ENCODE assay signal across 8 cellular contexts in genomic region chr1:243850368-243851128, GRCh38. TPM values are rescaled to one million over a fixed set of nuclear protein-coding genes. Genes with fewer than 3 reads are reported as not detected.
DNase-seq lines count a peak whose midpoint lies in the region; ATAC-seq and TF ChIP-seq lines count a peak whose summit lies in the region.

No MANE protein-coding gene starts in this region.

- no peaks in the 10 kb centered on the region for H3K27me3 ChIP-seq in fibroblast of lung (ENCODE audit: control insufficient read depth, insufficient read depth, low read length)

- H3K4me3 Mint-ChIP-seq in Calu3 (ENCODE audit: low read depth, unreplicated experiment) (peak overlapping the region; percentile 96), natural killer cell (peak overlapping the region; percentile 90)
- peak overlapping the region; percentile 85 for H3K4me3 Mint-ChIP-seq in activated T-helper 17 cell treated with anti-CD3 and anti-CD28 coated beads, Interleukin-2, amount 50 U/mL, for 72 hours
- H3K4me3 Mint-ChIP-seq in stimulated activated naive B cell treated with anti-CD40 and anti-IgM and Interleukin-4, amounts not matched to agents 10 μg/mL and 1 μg/mL and 100 μg/mL, for 72 hours, result peak overlapping the region; percentile 87 to 99

- H3K9ac ChIP-seq in fibroblast of lung (ENCODE audit: insufficient read depth, low read length), result peak overlapping the region; percentile 88

- ATAC-seq in GM21360 (IDR thresholded peaks at IDR 0.05; ENCODE audit: unreplicated experiment), result peak; percentile 63
- peak; percentile 74 for ATAC-seq in activated T-helper 17 cell treated with anti-CD3 and anti-CD28 coated beads, Interleukin-2, amount 50 U/mL, for 72 hours (replicated peaks)
- ATAC-seq in natural killer cell, result peak; percentile 63 to 81 (median 71)
- peak; percentile 61 to 68 for ATAC-seq in stimulated activated naive B cell treated with anti-CD40 and anti-IgM and Interleukin-4, amounts not matched to agents 10 μg/mL and 1 μg/mL and 100 μg/mL, for 72 hours (replicated peaks)

- H3K27me3 Mint-ChIP-seq in Calu3 (ENCODE audit: unreplicated experiment), result no peaks in the 10 kb centered on the region
- no peaks in the 10 kb centered on the region for H3K27me3 Mint-ChIP-seq in activated T-helper 17 cell treated with anti-CD3 and anti-CD28 coated beads, Interleukin-2, amount 50 U/mL, for 72 hours
- H3K27me3 Mint-ChIP-seq in natural killer cell (ENCODE audit: low read depth in 2 of 2), result peaks cover 5 to 8% of the 10 kb centered on the region in 2 donors
- no peaks in the 10 kb centered on the region for H3K27me3 Mint-ChIP-seq in stimulated activated naive B cell treated with anti-CD40 and anti-IgM and Interleukin-4, amounts not matched to agents 10 μg/mL and 1 μg/mL and 100 μg/mL, for 72 hours

- intact Hi-C loops in Calu3 (cut with micrococcal nuclease; ENCODE audit: unreplicated experiment), result loop anchor here (5.0 kb wide), 1 partner anchor 77 kb away; no protein-coding TSS in a partner anchor
- intact Hi-C loops in natural killer cell (cut with micrococcal nuclease), result loop anchor here (1.0 to 10.0 kb wide), 2 partner anchors 137 to 596 kb away; partner anchors contain the start of genes CEP170 and SDCCAG8

- CTCF ChIA-PET in Calu3 (lab: Charles Lee), result interaction anchor here (1.0 kb wide), 1 partner anchor 120 kb away, joined by 3 read pairs; no protein-coding TSS in a partner anchor

- H3K27ac Mint-ChIP-seq in Calu3 (ENCODE audit: unreplicated experiment) (peak overlapping the region; percentile 84), natural killer cell (peak overlapping the region; percentile 89 to 99)
- H3K27ac Mint-ChIP-seq in activated T-helper 17 cell treated with anti-CD3 and anti-CD28 coated beads, Interleukin-2, amount 50 U/mL, for 72 hours, result peak overlapping the region; percentile 84
- peak overlapping the region; percentile 94 for H3K27ac Mint-ChIP-seq in stimulated activated naive B cell treated with anti-CD40 and anti-IgM and Interleukin-4, amounts not matched to agents 10 μg/mL and 1 μg/mL and 100 μg/mL, for 72 hours

- H2AFZ ChIP-seq in fibroblast of lung (ENCODE audit: low read length), result peak overlapping the region; percentile 91

- peaks cover 28% of the 10 kb centered on the region for H3K79me2 ChIP-seq in fibroblast of lung (ENCODE audit: control insufficient read depth, insufficient read depth, low read length)

- H3K4me1 Mint-ChIP-seq in Calu3 (ENCODE audit: low read depth, unreplicated experiment) (peaks cover 24% of the 10 kb centered on the region), natural killer cell (peaks cover 26 to 30% of the 10 kb centered on the region in 2 donors)
- peaks cover 12% of the 10 kb centered on the region for H3K4me1 Mint-ChIP-seq in activated T-helper 17 cell treated with anti-CD3 and anti-CD28 coated beads, Interleukin-2, amount 50 U/mL, for 72 hours
- H3K4me1 Mint-ChIP-seq in stimulated activated naive B cell treated with anti-CD40 and anti-IgM and Interleukin-4, amounts not matched to agents 10 μg/mL and 1 μg/mL and 100 μg/mL, for 72 hours, result peaks cover 13 to 31% of the 10 kb centered on the region in 2 donors

- DNase-seq in Calu3 (peak; percentile 89), HS-5 (ENCODE audit: low read depth) (peak; percentile 39), OCI-M1 (lab: John Stamatoyannopoulos, UW) (peak; percentile 35), fibroblast of lung (ENCODE audit: low read depth in 2 of 2) (peak; percentile 80 to 81), natural killer cell (peak; percentile 81)
- peak; percentile 78 for DNase-seq in stimulated activated naive B cell treated with anti-CD40 and anti-IgM and Interleukin-4, amounts not matched to agents 10 μg/mL and 1 μg/mL and 100 μg/mL, for 72 hours

- peak overlapping the region; percentile 98 for H3K4me2 ChIP-seq in fibroblast of lung (ENCODE audit: extremely low read depth, insufficient read depth, low read length)

- H4K20me1 ChIP-seq in fibroblast of lung (ENCODE audit: control insufficient read depth, extremely low read depth, insufficient read depth, low read length), result peaks cover 4% of the 10 kb centered on the region

- BruUV-seq in Calu3 (replicated peaks; lab: Mats Ljungman, UMichigan), result no TSS peak

- no peak for TF ChIP-seq CTCF in Calu3 (IDR thresholded peaks at IDR 0.05; ENCODE audit: unreplicated experiment)
- TF ChIP-seq CTCF in fibroblast of lung (conservative IDR thresholded peaks at IDR 0.05 in 1 of 2, IDR thresholded peaks at IDR 0.05 in 1 of 2; ENCODE audit: low read depth in 1 of 2, low read length in 2 of 2), result no peak
- TF ChIP-seq CTCF in natural killer cell (IDR thresholded peaks at IDR 0.05), result no peak

- H3K36me3 ChIP-seq in fibroblast of lung (ENCODE audit: control insufficient read depth, insufficient read depth, low read length), result no peaks in the 10 kb centered on the region

- H3K27ac ChIP-seq in fibroblast of lung (ENCODE audit: insufficient read depth, low read length), result peak overlapping the region; percentile 83

- H3K36me3 Mint-ChIP-seq in Calu3 (ENCODE audit: insufficient read depth, unreplicated experiment), result peaks cover 27% of the 10 kb centered on the region
- peaks cover 9% of the 10 kb centered on the region for H3K36me3 Mint-ChIP-seq in activated T-helper 17 cell treated with anti-CD3 and anti-CD28 coated beads, Interleukin-2, amount 50 U/mL, for 72 hours (ENCODE audit: low read depth)
- no peaks in the 10 kb centered on the region for H3K36me3 Mint-ChIP-seq in natural killer cell
- H3K36me3 Mint-ChIP-seq in stimulated activated naive B cell treated with anti-CD40 and anti-IgM and Interleukin-4, amounts not matched to agents 10 μg/mL and 1 μg/mL and 100 μg/mL, for 72 hours, result peaks cover 0 to 4% of the 10 kb centered on the region in 2 donors

- no peaks in the 10 kb centered on the region for H3K9me3 ChIP-seq in fibroblast of lung (ENCODE audit: control insufficient read depth, insufficient read depth, low read depth, low read length)

- peak overlapping the region; percentile 73 to 86 (median 82) for H3K4me3 ChIP-seq in fibroblast of lung (replicated peaks in 1 of 4; ENCODE audit: control extremely low read depth in 1 of 4, insufficient read depth in 1 of 4, low read depth in 3 of 4, low read length in 4 of 4)

- peaks cover 2% of the 10 kb centered on the region for H3K4me1 ChIP-seq in fibroblast of lung (ENCODE audit: control insufficient read depth, extremely low read depth, insufficient read depth, low read length)

- no peaks in the 10 kb centered on the region for H3K9me3 Mint-ChIP-seq in Calu3 (ENCODE audit: low read depth, unreplicated experiment)
- H3K9me3 Mint-ChIP-seq in activated T-helper 17 cell treated with anti-CD3 and anti-CD28 coated beads, Interleukin-2, amount 50 U/mL, for 72 hours, result no peaks in the 10 kb centered on the region
- no peaks in the 10 kb centered on the region for H3K9me3 Mint-ChIP-seq in natural killer cell
- no peaks in the 10 kb centered on the region for H3K9me3 Mint-ChIP-seq in stimulated activated naive B cell treated with anti-CD40 and anti-IgM and Interleukin-4, amounts not matched to agents 10 μg/mL and 1 μg/mL and 100 μg/mL, for 72 hours

RNA-seq across cellular contexts. Expression of gene AKT3, which starts 0.5 kb away (rescaled TPM):
- total RNA-seq in Calu3 (2022) (55.2 and 81.2 TPM in 2 replicates), fibroblast of lung (33.1 and 37.8 TPM in 2 replicates), natural killer cell (100 to 1,000 TPM; 135 to 157 (median 136) TPM)
- total RNA-seq in activated T-helper 17 cell treated with anti-CD3 and anti-CD28 coated beads, Interleukin-2, amount 50 U/mL, for 72 hours, result 10 to 100 TPM; 32.2 to 53.2 TPM
- polyA plus RNA-seq in fibroblast of lung, result 24.6 and 42.0 TPM in 2 replicates
- polyA plus RNA-seq in fibroblast of lung (2012), result 18.2 and 29.9 TPM in 2 replicates
- 7.2 and 14.8 TPM in 2 replicates for polyA minus RNA-seq in fibroblast of lung (ENCODE audit: low replicate concordance)

Comparison
In these comparisons a context has a peak if more than half of its experiments do, and no peak if none do; other contexts are left out.
1. Peak in every context shown above with its lines: DNase-seq, ATAC-seq, H3K4me3 ChIP-seq and H3K27ac ChIP-seq.
2. DNase-seq: peak in every context shown above with its lines; median percentile 89 in Calu3; 81 in natural killer cell; 80 in fibroblast of lung; 78 in stimulated activated naive B cell treated with anti-CD40 and anti-IgM and Interleukin-4, amounts not matched to agents 10 μg/mL and 1 μg/mL and 100 μg/mL, for 72 hours; 39 in HS-5; 35 in OCI-M1.